In the genomic region with DNA sequence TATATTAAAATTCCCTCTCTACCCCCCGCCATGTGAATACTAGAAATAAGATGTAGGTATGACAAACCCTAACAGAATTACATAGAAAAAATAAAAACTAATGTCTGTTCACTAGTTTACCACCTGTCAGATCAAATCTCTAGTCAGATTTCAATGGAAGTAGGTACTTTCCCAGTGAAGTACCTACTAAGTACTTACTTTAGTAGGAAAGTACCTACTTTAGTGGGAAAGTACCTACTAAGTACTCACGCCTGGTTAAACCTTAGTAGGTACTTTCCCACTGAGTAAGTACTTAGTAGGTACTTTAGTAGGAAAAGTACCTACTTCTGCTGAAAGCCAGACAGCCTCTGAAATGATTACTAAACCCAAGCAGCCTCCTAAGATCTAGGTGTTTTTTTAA, we compare ENCODE assay signal across 1 cellular context. TPM values are rescaled to one million over a fixed set of nuclear protein-coding genes. Genes with fewer than 3 reads are reported as not detected.
"Had no signal": no experiment of that assay in that cellular context is flagged by ENCODE, and none has a peak within 500 bp of the region (broad histone marks: within the 10 kb centered on the region; RNA-seq: fewer than 3 reads in every experiment).

No MANE protein-coding gene starts in this region.

RNA-seq across cellular contexts. Expression of a gene that starts 58.7 kb away (rescaled TPM):
- total RNA-seq: OCI-LY7 had no signal
